ENCODE assay signal across 8 cellular contexts in genomic region chr4:25863347-25863784, GRCh38. TPM values are rescaled to one million over a fixed set of nuclear protein-coding genes. Genes with fewer than 3 reads are reported as not detected.
DNase-seq lines count a peak whose midpoint lies in the region; ATAC-seq and TF ChIP-seq lines count a peak whose summit lies in the region.

No MANE protein-coding gene starts in this region.

- H3K36me3 Mint-ChIP-seq in endodermal cell (ENCODE audit: low read depth): no peaks in the 10 kb centered on the region
- H3K36me3 Mint-ChIP-seq in naive thymus-derived CD4-positive, alpha-beta T cell: peaks cover 0 to 20% (median 4%) of the 10 kb centered on the region in 5 donors

- WGBS in endodermal cell (ENCODE audit: insufficient coverage in 1 of 2, insufficient read length in 1 of 2), 2 experiments: 3 to 5% methylated on average over 12 to 26 of the region's 26 CpGs

- ATAC-seq in naive thymus-derived CD4-positive, alpha-beta T cell: no peak
- no peak for ATAC-seq in HG02678 (IDR thresholded peaks at IDR 0.05; ENCODE audit: unreplicated experiment)
- ATAC-seq in GM19395 (IDR thresholded peaks at IDR 0.05; ENCODE audit: unreplicated experiment): no peak

- DNase-seq in RPMI8226 (peak; percentile 21), endodermal cell (peak; percentile 84), NCI-H1105 treated with DMSO at 0.1 percent for 48 hours (lab: John Stamatoyannopoulos, UW) (no peak), GOT3 (lab: John Stamatoyannopoulos, UW) (no peak)
- no peak for DNase-seq in naive thymus-derived CD4-positive, alpha-beta T cell

- TF ChIP-seq CTCF in GM12874 (IDR thresholded peaks at IDR 0.05; ENCODE audit: insufficient read depth, low read depth, low read length): peak; percentile 54
- TF ChIP-seq CTCF in endodermal cell (conservative IDR thresholded peaks at IDR 0.05): peak; percentile 74

- no peaks in the 10 kb centered on the region for H3K4me1 ChIP-seq in endodermal cell (ENCODE audit: control insufficient read depth, insufficient read depth, low read length)
- H3K4me1 ChIP-seq in naive thymus-derived CD4-positive, alpha-beta T cell (ENCODE audit: control insufficient read depth in 2 of 2, insufficient read depth in 2 of 2, low read length in 2 of 2): peaks cover 30 to 32% of the 10 kb centered on the region in 2 donors

- H3K4me3 Mint-ChIP-seq in endodermal cell: peak overlapping the region; percentile 70
- H3K4me3 Mint-ChIP-seq in naive thymus-derived CD4-positive, alpha-beta T cell: peak overlapping the region; percentile 60 to 90 (median 80)

- CTCF ChIA-PET in naive thymus-derived CD4-positive, alpha-beta T cell (lab: Charles Lee): interaction anchor here (1.9 kb wide), 1 partner anchor 9 kb away, joined by 6 read pairs; no protein-coding TSS in a partner anchor

- peaks cover 54% of the 10 kb centered on the region for H3K27me3 Mint-ChIP-seq in endodermal cell (ENCODE audit: insufficient read depth)
- peaks cover 0 to 3% (median 0%) of the 10 kb centered on the region in 5 donors for H3K27me3 Mint-ChIP-seq in naive thymus-derived CD4-positive, alpha-beta T cell

- H3K9ac ChIP-seq in endodermal cell (ENCODE audit: extremely low read depth, low read length, poor library complexity, severe bottlenecking): no peak overlapping the region

- peak overlapping the region; percentile 77 for H3K4me3 ChIP-seq in endodermal cell (ENCODE audit: low read length)
- H3K4me3 ChIP-seq in naive thymus-derived CD4-positive, alpha-beta T cell (ENCODE audit: low read length): peak overlapping the region; percentile 49

- peaks cover 10% of the 10 kb centered on the region for H3K4me1 Mint-ChIP-seq in endodermal cell
- H3K4me1 Mint-ChIP-seq in naive thymus-derived CD4-positive, alpha-beta T cell: peaks cover 31 to 40% (median 36%) of the 10 kb centered on the region in 7 donors

- intact Hi-C loops in naive thymus-derived CD4-positive, alpha-beta T cell (cut with micrococcal nuclease): loop anchor here (2.0 to 5.0 kb wide), 4 partner anchors 455 to 1281 kb away; partner anchors contain the start of genes DHX15 (in 1 of the 2), STIM2 (in 1 of the 2) and TBC1D19 (in 1 of the 2)

- POLR2A ChIA-PET in naive thymus-derived CD4-positive, alpha-beta T cell (lab: Charles Lee): interaction anchor here (1.9 kb wide), 1 partner anchor 50 kb away, joined by 5 read pairs; no protein-coding TSS in a partner anchor

- H3K27me3 ChIP-seq in endodermal cell (ENCODE audit: control insufficient read depth, insufficient read depth, low read length, poor library complexity, severe bottlenecking): peaks cover 50% of the 10 kb centered on the region
- H3K27me3 ChIP-seq in naive thymus-derived CD4-positive, alpha-beta T cell (ENCODE audit: control insufficient read depth in 2 of 2, insufficient read depth in 2 of 2, low read length in 2 of 2): no peaks in the 10 kb centered on the region

- no peaks in the 10 kb centered on the region for H3K9me3 ChIP-seq in endodermal cell (ENCODE audit: control insufficient read depth, low read length)
- no peaks in the 10 kb centered on the region for H3K9me3 ChIP-seq in naive thymus-derived CD4-positive, alpha-beta T cell (ENCODE audit: control insufficient read depth in 2 of 3, low read length in 3 of 3)

- no peaks in the 10 kb centered on the region for H3K9me3 Mint-ChIP-seq in endodermal cell
- peaks cover 0 to 2% (median 0%) of the 10 kb centered on the region in 11 donors for H3K9me3 Mint-ChIP-seq in naive thymus-derived CD4-positive, alpha-beta T cell

- H3K27ac ChIP-seq in endodermal cell (ENCODE audit: low read depth, low read length): no peak overlapping the region
- peak overlapping the region; percentile 51 for H3K27ac ChIP-seq in naive thymus-derived CD4-positive, alpha-beta T cell (ENCODE audit: low read depth, low read length)

- H3K27ac Mint-ChIP-seq in endodermal cell: no peak overlapping the region
- peak overlapping the region in 8 of 9 donors; percentile 17 to 80 (median 54) for H3K27ac Mint-ChIP-seq in naive thymus-derived CD4-positive, alpha-beta T cell

- H3K36me3 ChIP-seq in endodermal cell (ENCODE audit: control insufficient read depth, insufficient read depth, low read length): no peaks in the 10 kb centered on the region
- no peaks in the 10 kb centered on the region for H3K36me3 ChIP-seq in naive thymus-derived CD4-positive, alpha-beta T cell (ENCODE audit: control insufficient read depth in 2 of 3, insufficient read depth in 3 of 3, low read length in 3 of 3)

RNA-seq across cellular contexts. Expression of gene SEL1L3, which starts 0.6 kb away (rescaled TPM):
- 10 to 100 TPM; 14.9 to 24.5 TPM for total RNA-seq in endodermal cell
- polyA plus RNA-seq in endodermal cell (2013, experiment 1 of 2): 17.4 TPM
- polyA plus RNA-seq in endodermal cell (2013, experiment 2 of 2): 15.2 TPM
- 10 to 100 TPM; 38.1 to 55.8 (median 47.0) TPM for total RNA-seq in naive thymus-derived CD4-positive, alpha-beta T cell
- 10 to 100 TPM; 15.9 to 30.1 TPM for polyA plus RNA-seq in naive thymus-derived CD4-positive, alpha-beta T cell

RNA-seq across cellular contexts. Expression of gene SMIM20, which starts 50.7 kb away (rescaled TPM):
- total RNA-seq in endodermal cell: 10 to 100 TPM; 35.9 to 40.8 TPM
- polyA plus RNA-seq in endodermal cell (2013, experiment 1 of 2): 56.9 TPM
- 55.2 TPM for polyA plus RNA-seq in endodermal cell (2013, experiment 2 of 2)
- 10 to 100 TPM; 11.6 to 22.8 (median 14.5) TPM for total RNA-seq in naive thymus-derived CD4-positive, alpha-beta T cell
- 10 to 100 TPM; 50.6 to 67.5 TPM for polyA plus RNA-seq in naive thymus-derived CD4-positive, alpha-beta T cell

Comparison
In these comparisons a context has a peak if more than half of its experiments do, and no peak if none do; other contexts are left out.
1. DNase-seq: peak in RPMI8226 (single experiment) and endodermal cell (single experiment); none in naive thymus-derived CD4-positive, alpha-beta T cell (0 of 9), NCI-H1105 treated with DMSO at 0.1 percent for 48 hours (single experiment) and GOT3 (single experiment).